In the genomic region with DNA sequence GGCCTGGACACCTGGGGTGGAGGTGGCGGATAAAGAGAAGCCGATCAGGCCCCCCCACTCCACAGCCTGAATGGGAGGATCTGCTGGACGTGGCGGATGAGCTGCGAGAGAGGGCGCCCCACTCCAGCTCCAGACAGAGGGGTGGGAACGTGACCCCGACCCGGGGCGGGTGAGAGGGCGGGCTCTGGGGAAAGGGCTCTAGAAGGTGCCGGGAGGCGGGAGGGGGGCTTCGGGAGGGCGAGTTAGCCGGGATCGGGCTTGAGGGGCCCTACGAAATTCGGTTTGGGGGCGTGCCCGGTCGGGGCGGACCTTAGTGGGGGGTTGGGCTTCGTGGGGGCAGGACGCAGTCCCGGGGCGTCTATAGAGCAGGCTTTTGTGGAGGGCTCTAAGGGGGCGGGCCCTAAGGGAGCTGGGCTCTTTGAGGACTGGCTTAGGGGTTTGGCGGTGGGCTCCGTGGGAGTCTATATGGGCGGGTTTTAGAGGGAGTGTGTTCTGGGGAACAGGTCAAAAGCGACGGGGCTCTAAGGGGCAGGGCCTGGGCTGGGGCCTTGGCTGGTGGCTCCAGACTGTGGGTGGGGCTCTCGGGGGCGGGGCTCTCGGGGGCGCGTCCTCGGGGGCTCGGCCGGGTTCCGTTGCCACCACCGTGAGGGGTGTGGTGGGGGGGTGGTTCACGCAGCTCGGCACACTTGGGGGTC, we compare ENCODE assay signal across 1 cellular context.
TF ChIP-seq lines count a peak whose summit lies in the region.

No MANE protein-coding gene starts in this region.

TF ChIP-seq in K562, 482 proteins besides CTCF, POLR2A, EP300 and RAD21 (continued from another document and continues in another):
- TF ChIP-seq, protein P1, sequence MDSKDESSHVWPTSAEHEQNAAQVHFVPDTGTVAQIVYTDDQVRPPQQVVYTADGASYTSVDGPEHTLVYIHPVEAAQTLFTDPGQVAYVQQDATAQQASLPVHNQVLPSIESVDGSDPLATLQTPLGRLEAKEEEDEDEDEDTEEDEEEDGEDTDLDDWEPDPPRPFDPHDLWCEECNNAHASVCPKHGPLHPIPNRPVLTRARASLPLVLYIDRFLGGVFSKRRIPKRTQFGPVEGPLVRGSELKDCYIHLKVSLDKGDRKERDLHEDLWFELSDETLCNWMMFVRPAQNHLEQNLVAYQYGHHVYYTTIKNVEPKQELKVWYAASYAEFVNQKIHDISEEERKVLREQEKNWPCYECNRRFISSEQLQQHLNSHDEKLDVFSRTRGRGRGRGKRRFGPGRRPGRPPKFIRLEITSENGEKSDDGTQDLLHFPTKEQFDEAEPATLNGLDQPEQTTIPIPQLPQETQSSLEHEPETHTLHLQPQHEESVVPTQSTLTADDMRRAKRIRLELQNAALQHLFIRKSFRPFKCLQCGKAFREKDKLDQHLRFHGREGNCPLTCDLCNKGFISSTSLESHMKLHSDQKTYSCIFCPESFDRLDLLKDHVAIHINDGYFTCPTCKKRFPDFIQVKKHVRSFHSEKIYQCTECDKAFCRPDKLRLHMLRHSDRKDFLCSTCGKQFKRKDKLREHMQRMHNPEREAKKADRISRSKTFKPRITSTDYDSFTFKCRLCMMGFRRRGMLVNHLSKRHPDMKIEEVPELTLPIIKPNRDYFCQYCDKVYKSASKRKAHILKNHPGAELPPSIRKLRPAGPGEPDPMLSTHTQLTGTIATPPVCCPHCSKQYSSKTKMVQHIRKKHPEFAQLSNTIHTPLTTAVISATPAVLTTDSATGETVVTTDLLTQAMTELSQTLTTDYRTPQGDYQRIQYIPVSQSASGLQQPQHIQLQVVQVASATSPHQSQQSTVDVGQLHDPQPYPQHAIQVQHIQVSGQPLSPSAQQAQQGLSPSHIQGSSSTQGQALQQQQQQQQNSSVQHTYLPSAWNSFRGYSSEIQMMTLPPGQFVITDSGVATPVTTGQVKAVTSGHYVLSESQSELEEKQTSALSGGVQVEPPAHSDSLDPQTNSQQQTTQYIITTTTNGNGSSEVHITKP (IDR thresholded peaks at IDR 0.05; ENCODE audit: partially characterized antibody) = peak; percentile 87
- TF ChIP-seq, protein P2, sequence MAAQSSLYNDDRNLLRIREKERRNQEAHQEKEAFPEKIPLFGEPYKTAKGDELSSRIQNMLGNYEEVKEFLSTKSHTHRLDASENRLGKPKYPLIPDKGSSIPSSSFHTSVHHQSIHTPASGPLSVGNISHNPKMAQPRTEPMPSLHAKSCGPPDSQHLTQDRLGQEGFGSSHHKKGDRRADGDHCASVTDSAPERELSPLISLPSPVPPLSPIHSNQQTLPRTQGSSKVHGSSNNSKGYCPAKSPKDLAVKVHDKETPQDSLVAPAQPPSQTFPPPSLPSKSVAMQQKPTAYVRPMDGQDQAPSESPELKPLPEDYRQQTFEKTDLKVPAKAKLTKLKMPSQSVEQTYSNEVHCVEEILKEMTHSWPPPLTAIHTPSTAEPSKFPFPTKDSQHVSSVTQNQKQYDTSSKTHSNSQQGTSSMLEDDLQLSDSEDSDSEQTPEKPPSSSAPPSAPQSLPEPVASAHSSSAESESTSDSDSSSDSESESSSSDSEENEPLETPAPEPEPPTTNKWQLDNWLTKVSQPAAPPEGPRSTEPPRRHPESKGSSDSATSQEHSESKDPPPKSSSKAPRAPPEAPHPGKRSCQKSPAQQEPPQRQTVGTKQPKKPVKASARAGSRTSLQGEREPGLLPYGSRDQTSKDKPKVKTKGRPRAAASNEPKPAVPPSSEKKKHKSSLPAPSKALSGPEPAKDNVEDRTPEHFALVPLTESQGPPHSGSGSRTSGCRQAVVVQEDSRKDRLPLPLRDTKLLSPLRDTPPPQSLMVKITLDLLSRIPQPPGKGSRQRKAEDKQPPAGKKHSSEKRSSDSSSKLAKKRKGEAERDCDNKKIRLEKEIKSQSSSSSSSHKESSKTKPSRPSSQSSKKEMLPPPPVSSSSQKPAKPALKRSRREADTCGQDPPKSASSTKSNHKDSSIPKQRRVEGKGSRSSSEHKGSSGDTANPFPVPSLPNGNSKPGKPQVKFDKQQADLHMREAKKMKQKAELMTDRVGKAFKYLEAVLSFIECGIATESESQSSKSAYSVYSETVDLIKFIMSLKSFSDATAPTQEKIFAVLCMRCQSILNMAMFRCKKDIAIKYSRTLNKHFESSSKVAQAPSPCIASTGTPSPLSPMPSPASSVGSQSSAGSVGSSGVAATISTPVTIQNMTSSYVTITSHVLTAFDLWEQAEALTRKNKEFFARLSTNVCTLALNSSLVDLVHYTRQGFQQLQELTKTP (IDR thresholded peaks at IDR 0.05; ENCODE audit: low read depth in 1 of 2, partially characterized antibody in 2 of 2) = no peak
- no peak for TF ChIP-seq MTA2 (IDR thresholded peaks at IDR 0.05; ENCODE audit: low read depth)
- TF ChIP-seq RBM14 (IDR thresholded peaks at IDR 0.05; ENCODE audit: borderline replicate concordance, insufficient read depth, low read depth, low read length) = no peak
- TF ChIP-seq, protein P3, sequence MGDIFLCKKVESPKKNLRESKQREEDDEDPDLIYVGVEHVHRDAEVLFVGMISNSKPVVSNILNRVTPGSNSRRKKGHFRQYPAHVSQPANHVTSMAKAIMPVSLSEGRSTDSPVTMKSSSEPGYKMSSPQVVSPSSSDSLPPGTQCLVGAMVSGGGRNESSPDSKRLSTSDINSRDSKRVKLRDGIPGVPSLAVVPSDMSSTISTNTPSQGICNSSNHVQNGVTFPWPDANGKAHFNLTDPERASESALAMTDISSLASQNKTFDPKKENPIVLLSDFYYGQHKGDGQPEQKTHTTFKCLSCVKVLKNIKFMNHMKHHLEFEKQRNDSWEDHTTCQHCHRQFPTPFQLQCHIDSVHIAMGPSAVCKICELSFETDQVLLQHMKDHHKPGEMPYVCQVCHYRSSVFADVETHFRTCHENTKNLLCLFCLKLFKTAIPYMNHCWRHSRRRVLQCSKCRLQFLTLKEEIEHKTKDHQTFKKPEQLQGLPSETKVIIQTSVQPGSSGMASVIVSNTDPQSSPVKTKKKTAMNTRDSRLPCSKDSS (IDR thresholded peaks at IDR 0.05; ENCODE audit: low read depth, partially characterized antibody) = no peak
- TF ChIP-seq YBX1 (IDR thresholded peaks at IDR 0.05) = no peak
- no peak for TF ChIP-seq CHD2 (IDR thresholded peaks at IDR 0.05; ENCODE audit: low read depth, low read length)
- TF ChIP-seq TSC22D4 (tag; IDR thresholded peaks at IDR 0.05) = no peak
- TF ChIP-seq, protein P4, sequence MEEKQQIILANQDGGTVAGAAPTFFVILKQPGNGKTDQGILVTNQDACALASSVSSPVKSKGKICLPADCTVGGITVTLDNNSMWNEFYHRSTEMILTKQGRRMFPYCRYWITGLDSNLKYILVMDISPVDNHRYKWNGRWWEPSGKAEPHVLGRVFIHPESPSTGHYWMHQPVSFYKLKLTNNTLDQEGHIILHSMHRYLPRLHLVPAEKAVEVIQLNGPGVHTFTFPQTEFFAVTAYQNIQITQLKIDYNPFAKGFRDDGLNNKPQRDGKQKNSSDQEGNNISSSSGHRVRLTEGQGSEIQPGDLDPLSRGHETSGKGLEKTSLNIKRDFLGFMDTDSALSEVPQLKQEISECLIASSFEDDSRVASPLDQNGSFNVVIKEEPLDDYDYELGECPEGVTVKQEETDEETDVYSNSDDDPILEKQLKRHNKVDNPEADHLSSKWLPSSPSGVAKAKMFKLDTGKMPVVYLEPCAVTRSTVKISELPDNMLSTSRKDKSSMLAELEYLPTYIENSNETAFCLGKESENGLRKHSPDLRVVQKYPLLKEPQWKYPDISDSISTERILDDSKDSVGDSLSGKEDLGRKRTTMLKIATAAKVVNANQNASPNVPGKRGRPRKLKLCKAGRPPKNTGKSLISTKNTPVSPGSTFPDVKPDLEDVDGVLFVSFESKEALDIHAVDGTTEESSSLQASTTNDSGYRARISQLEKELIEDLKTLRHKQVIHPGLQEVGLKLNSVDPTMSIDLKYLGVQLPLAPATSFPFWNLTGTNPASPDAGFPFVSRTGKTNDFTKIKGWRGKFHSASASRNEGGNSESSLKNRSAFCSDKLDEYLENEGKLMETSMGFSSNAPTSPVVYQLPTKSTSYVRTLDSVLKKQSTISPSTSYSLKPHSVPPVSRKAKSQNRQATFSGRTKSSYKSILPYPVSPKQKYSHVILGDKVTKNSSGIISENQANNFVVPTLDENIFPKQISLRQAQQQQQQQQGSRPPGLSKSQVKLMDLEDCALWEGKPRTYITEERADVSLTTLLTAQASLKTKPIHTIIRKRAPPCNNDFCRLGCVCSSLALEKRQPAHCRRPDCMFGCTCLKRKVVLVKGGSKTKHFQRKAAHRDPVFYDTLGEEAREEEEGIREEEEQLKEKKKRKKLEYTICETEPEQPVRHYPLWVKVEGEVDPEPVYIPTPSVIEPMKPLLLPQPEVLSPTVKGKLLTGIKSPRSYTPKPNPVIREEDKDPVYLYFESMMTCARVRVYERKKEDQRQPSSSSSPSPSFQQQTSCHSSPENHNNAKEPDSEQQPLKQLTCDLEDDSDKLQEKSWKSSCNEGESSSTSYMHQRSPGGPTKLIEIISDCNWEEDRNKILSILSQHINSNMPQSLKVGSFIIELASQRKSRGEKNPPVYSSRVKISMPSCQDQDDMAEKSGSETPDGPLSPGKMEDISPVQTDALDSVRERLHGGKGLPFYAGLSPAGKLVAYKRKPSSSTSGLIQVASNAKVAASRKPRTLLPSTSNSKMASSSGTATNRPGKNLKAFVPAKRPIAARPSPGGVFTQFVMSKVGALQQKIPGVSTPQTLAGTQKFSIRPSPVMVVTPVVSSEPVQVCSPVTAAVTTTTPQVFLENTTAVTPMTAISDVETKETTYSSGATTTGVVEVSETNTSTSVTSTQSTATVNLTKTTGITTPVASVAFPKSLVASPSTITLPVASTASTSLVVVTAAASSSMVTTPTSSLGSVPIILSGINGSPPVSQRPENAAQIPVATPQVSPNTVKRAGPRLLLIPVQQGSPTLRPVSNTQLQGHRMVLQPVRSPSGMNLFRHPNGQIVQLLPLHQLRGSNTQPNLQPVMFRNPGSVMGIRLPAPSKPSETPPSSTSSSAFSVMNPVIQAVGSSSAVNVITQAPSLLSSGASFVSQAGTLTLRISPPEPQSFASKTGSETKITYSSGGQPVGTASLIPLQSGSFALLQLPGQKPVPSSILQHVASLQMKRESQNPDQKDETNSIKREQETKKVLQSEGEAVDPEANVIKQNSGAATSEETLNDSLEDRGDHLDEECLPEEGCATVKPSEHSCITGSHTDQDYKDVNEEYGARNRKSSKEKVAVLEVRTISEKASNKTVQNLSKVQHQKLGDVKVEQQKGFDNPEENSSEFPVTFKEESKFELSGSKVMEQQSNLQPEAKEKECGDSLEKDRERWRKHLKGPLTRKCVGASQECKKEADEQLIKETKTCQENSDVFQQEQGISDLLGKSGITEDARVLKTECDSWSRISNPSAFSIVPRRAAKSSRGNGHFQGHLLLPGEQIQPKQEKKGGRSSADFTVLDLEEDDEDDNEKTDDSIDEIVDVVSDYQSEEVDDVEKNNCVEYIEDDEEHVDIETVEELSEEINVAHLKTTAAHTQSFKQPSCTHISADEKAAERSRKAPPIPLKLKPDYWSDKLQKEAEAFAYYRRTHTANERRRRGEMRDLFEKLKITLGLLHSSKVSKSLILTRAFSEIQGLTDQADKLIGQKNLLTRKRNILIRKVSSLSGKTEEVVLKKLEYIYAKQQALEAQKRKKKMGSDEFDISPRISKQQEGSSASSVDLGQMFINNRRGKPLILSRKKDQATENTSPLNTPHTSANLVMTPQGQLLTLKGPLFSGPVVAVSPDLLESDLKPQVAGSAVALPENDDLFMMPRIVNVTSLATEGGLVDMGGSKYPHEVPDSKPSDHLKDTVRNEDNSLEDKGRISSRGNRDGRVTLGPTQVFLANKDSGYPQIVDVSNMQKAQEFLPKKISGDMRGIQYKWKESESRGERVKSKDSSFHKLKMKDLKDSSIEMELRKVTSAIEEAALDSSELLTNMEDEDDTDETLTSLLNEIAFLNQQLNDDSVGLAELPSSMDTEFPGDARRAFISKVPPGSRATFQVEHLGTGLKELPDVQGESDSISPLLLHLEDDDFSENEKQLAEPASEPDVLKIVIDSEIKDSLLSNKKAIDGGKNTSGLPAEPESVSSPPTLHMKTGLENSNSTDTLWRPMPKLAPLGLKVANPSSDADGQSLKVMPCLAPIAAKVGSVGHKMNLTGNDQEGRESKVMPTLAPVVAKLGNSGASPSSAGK (IDR thresholded peaks at IDR 0.05) = no peak; the same call in 1 of the 2 replicates
- peak; percentile 67 for TF ChIP-seq ZFX (CRISPR knock-in tag; IDR thresholded peaks at IDR 0.05)
- TF ChIP-seq DIDO1 (tag; IDR thresholded peaks at IDR 0.05; ENCODE audit: low read depth) = no peak
- peak; percentile 19; the same call in 1 of the 2 replicates for TF ChIP-seq HCFC1 (IDR thresholded peaks at IDR 0.05; ENCODE audit: low read depth, low read length)
- TF ChIP-seq KAT8 (IDR thresholded peaks at IDR 0.05; ENCODE audit: low read depth) = no peak
- peak; percentile 55; the same call in 1 of the 2 replicates for TF ChIP-seq PHF8 (IDR thresholded peaks at IDR 0.05; ENCODE audit: borderline replicate concordance, low read length)
- TF ChIP-seq, protein P5, sequence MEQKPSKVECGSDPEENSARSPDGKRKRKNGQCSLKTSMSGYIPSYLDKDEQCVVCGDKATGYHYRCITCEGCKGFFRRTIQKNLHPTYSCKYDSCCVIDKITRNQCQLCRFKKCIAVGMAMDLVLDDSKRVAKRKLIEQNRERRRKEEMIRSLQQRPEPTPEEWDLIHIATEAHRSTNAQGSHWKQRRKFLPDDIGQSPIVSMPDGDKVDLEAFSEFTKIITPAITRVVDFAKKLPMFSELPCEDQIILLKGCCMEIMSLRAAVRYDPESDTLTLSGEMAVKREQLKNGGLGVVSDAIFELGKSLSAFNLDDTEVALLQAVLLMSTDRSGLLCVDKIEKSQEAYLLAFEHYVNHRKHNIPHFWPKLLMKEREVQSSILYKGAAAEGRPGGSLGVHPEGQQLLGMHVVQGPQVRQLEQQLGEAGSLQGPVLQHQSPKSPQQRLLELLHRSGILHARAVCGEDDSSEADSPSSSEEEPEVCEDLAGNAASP (IDR thresholded peaks at IDR 0.05) = no peak
- TF ChIP-seq NR2C1 (IDR thresholded peaks at IDR 0.05) = peak; percentile 80
- TF ChIP-seq NR2C1 (tag; IDR thresholded peaks at IDR 0.05) = peak; percentile 73
- TF ChIP-seq ETV6 (IDR thresholded peaks at IDR 0.05; ENCODE audit: borderline replicate concordance in 1 of 2, low read depth in 2 of 2, low read length in 1 of 2) = no peak
- no peak for TF ChIP-seq ETV6 (CRISPR knock-in tag; IDR thresholded peaks at IDR 0.05; ENCODE audit: borderline replicate concordance)
- TF ChIP-seq HDAC2 (IDR thresholded peaks at IDR 0.05) = 0 out of 2 replicates have a peak, but pooled peaks have one; percentile 37
- no peak for TF ChIP-seq ZNF354B (CRISPR knock-in tag; IDR thresholded peaks at IDR 0.05)
- TF ChIP-seq ARID1B (IDR thresholded peaks at IDR 0.05) = 0 out of 2 replicates have a peak, but pooled peaks have one; percentile 6
- TF ChIP-seq FOXJ3 (CRISPR knock-in tag; IDR thresholded peaks at IDR 0.05) = no peak
- no peak for TF ChIP-seq BRCA1 (IDR thresholded peaks at IDR 0.05)
- TF ChIP-seq BRCA1 (CRISPR knock-in tag; IDR thresholded peaks at IDR 0.05) = no peak
- TF ChIP-seq, protein P6, sequence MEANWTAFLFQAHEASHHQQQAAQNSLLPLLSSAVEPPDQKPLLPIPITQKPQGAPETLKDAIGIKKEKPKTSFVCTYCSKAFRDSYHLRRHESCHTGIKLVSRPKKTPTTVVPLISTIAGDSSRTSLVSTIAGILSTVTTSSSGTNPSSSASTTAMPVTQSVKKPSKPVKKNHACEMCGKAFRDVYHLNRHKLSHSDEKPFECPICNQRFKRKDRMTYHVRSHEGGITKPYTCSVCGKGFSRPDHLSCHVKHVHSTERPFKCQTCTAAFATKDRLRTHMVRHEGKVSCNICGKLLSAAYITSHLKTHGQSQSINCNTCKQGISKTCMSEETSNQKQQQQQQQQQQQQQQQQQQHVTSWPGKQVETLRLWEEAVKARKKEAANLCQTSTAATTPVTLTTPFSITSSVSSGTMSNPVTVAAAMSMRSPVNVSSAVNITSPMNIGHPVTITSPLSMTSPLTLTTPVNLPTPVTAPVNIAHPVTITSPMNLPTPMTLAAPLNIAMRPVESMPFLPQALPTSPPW (CRISPR knock-in tag; IDR thresholded peaks at IDR 0.05) = peak; percentile 83
- TF ChIP-seq XRCC4 (IDR thresholded peaks at IDR 0.05; ENCODE audit: extremely low read depth, insufficient read depth, insufficient read length) = no peak
- no peak for TF ChIP-seq NCOA1 (IDR thresholded peaks at IDR 0.05; ENCODE audit: low read depth)
- no peak for TF ChIP-seq HMG20B (CRISPR knock-in tag; IDR thresholded peaks at IDR 0.05)
- no peak for TF ChIP-seq ATF1 (CRISPR knock-in tag; IDR thresholded peaks at IDR 0.05)
- peak; percentile 36; the same call in 1 of the 2 replicates for TF ChIP-seq ATF1 (tag; IDR thresholded peaks at IDR 0.05)
- no peak for TF ChIP-seq RNF2 (IDR thresholded peaks at IDR 0.05)
